23 cellular contexts compared by ENCODE assay signal in genomic region chr1:182611326-182611725, GRCh38. TPM values are rescaled to one million over a fixed set of nuclear protein-coding genes. Genes with fewer than 3 reads are reported as not detected.
DNase-seq lines count a peak whose midpoint lies in the region; ATAC-seq, FAIRE-seq and TF ChIP-seq lines count a peak whose summit lies in the region.
"Had no signal": no experiment of that assay in that cellular context is flagged by ENCODE, and none has a peak within 500 bp of the region (broad histone marks: within the 10 kb centered on the region; RNA-seq: fewer than 3 reads in every experiment).

No MANE protein-coding gene starts in this region.

- H2BK15ac ChIP-seq in H1 (ENCODE audit: low read length), result peak overlapping the region; percentile 83; the same call in 1 of the 2 replicates

- H3K27me3 Mint-ChIP-seq in stimulated activated naive CD8-positive, alpha-beta T cell treated with anti-CD3 and anti-CD28 coated beads, Interleukin-15, amount 100 ng/mL, for 72 hours, result peaks cover 64% of the 10 kb centered on the region

- H3K79me1 ChIP-seq in H1 (ENCODE audit: low read depth, low read length), result no peaks in the 10 kb centered on the region

- H3K4me3 Mint-ChIP-seq in stimulated activated naive CD8-positive, alpha-beta T cell treated with anti-CD3 and anti-CD28 coated beads, Interleukin-15, amount 100 ng/mL, for 72 hours, result peak overlapping the region in 1 of 2 donors; percentile 68
- H3K4me3 Mint-ChIP-seq: activated naive CD8-positive, alpha-beta T cell treated with anti-CD3 and anti-CD28 coated beads, Interleukin-2, amount 10 ng/mL, durations not matched to agents 7 days and 5 days; HFFc6; T-helper 2 cell treated with Interferon-gamma antibody and Interleukin-4, amounts not matched to agents 5 μg/mL and 100 μg/mL, for 36 hours had no signal

- no peak for TF ChIP-seq RAD21 in H1 (IDR thresholded peaks at IDR 0.05 in 1 of 2, conservative IDR thresholded peaks at IDR 0.05 in 1 of 2; ENCODE audit: low read depth in 2 of 2, low read length in 2 of 2)

- intact Hi-C loops in esophagus muscularis mucosa (cut with DNase I), result no loop called here

- H2BK12ac ChIP-seq in H1 (ENCODE audit: low read depth, low read length), result peak overlapping the region; percentile 83

- no peak for TF ChIP-seq CTCF in H1 (IDR thresholded peaks at IDR 0.05; ENCODE audit: control extremely low read depth in 1 of 3, insufficient read depth in 1 of 3, low read depth in 1 of 3, low read length in 3 of 3)
- TF ChIP-seq CTCF in esophagus muscularis mucosa (IDR thresholded peaks at IDR 0.05), result no peak

- H2AFZ ChIP-seq in H1 (ENCODE audit: low read length), result no peak overlapping the region

- no peak overlapping the region for H3K9ac ChIP-seq in H1 (replicated peaks in 1 of 4; ENCODE audit: extremely low read depth in 1 of 4, low read depth in 3 of 4, low read length in 3 of 4)

- H2BK20ac ChIP-seq in H1 (ENCODE audit: low read length), result peak overlapping the region; percentile 62; the same call in 1 of the 2 replicates

- no peak for ATAC-seq in stimulated activated naive CD8-positive, alpha-beta T cell treated with anti-CD3 and anti-CD28 coated beads, Interleukin-15, Interleukin-2, amounts not matched to agents 100 U/mL and 50 U/mL, for 24 hours
- ATAC-seq in stimulated activated naive CD8-positive, alpha-beta T cell treated with anti-CD3 and anti-CD28 coated beads, Interleukin-15, amount 100 ng/mL, for 72 hours, result no peak
- ATAC-seq: SK-N-SH treated with all-trans-retinoic acid at 6 μM for 48 hours had no signal

- H3K4me1 ChIP-seq in H1 (replicated peaks in 1 of 4; ENCODE audit: control insufficient read depth in 3 of 4, insufficient read depth in 4 of 4, low read length in 3 of 4) (peaks cover 17 to 34% (median 21%) of the 10 kb centered on the region in 4 experiments), esophagus muscularis mucosa (peaks cover 18 to 28% (median 23%) of the 10 kb centered on the region in 4 donors)

- CTCF ChIA-PET in H1 (lab: Charles Lee; ENCODE audit: partially characterized antibody), result interaction anchor here (0.7 to 37.1 kb wide), 10 partner anchors 12 to 531 kb away, joined by 3 to 1131 read pairs (median 4); partner anchors contain the start of gene NPL

- H3K27me3 ChIP-seq in H1 (replicated peaks in 1 of 4; ENCODE audit: control insufficient read depth in 3 of 4, extremely low read depth in 1 of 4, insufficient read depth in 3 of 4, low read length in 3 of 4) (peaks cover 0 to 24% (median 13%) of the 10 kb centered on the region in 4 experiments; a peak in 6 of 7 replicates), esophagus muscularis mucosa (no peaks in the 10 kb centered on the region)
- H3K27me3 ChIP-seq: upper lobe of left lung had no signal

- TF ChIP-seq POLR2A in H1 (IDR thresholded peaks at IDR 0.05; ENCODE audit: control extremely low read depth in 1 of 2, low read depth in 2 of 2, low read length in 2 of 2) (no peak), esophagus muscularis mucosa (IDR thresholded peaks at IDR 0.05; ENCODE audit: low read depth) (no peak)

- peak; percentile 65 for DNase-seq in DMS153 (lab: John Stamatoyannopoulos, UW)
- no peak for DNase-seq in DMS153 treated with DMSO at 0.1 percent for 48 hours (lab: John Stamatoyannopoulos, UW; ENCODE audit: unreplicated experiment)
- peak; percentile 12 for DNase-seq in stimulated activated naive CD8-positive, alpha-beta T cell treated with anti-CD3 and anti-CD28 coated beads, Interleukin-15, Interleukin-2, amounts not matched to agents 100 U/mL and 50 U/mL, for 24 hours
- no peak for DNase-seq in stimulated activated naive CD8-positive, alpha-beta T cell treated with anti-CD3 and anti-CD28 coated beads, Interleukin-15, amount 100 ng/mL, for 72 hours
- no peak for DNase-seq in H1 (ENCODE audit: low read depth in 1 of 2, low spot score in 2 of 2)
- no peak for DNase-seq in middle frontal gyrus (ENCODE audit: extremely low spot score, low spot score)
- no peak for DNase-seq in esophagus muscularis mucosa (ENCODE audit: extremely low spot score)
- DNase-seq in AG20443 (ENCODE audit: low spot score), result no peak
- DNase-seq: activated CD4-positive, alpha-beta T cell treated with anti-CD3 and anti-CD28 coated beads, Interleukin-2, amount 50 U/mL, for 1 hour; activated naive CD8-positive, alpha-beta T cell treated with anti-CD3 and anti-CD28 coated beads, Interleukin-2, amount 10 ng/mL, durations not matched to agents 7 days and 5 days; AML-193; cerebellar nuclear complex; dorsolateral prefrontal cortex; HFFc6; kidney glomerular epithelial cell; NCI-H2029 treated with DMSO at 0.1 percent for 48 hours had no signal

- H3K56ac ChIP-seq in H1 (replicated peaks; ENCODE audit: insufficient read length, low read depth, low read length), result no peak overlapping the region

- H3K18ac ChIP-seq in H1 (ENCODE audit: extremely low read depth, low read length), result peak overlapping the region; percentile 51; the same call in 1 of the 2 replicates

- H3K4me3 ChIP-seq in H1 (ENCODE audit: extremely low read depth in 1 of 4, insufficient read depth in 2 of 4, low read depth in 3 of 4, low read length in 4 of 4) (no peak overlapping the region), esophagus muscularis mucosa (no peak overlapping the region)
- H3K4me3 ChIP-seq: dorsolateral prefrontal cortex, lung, prostate gland, upper lobe of left lung had no signal

- peak overlapping the region; percentile 36; the same call in 1 of the 2 replicates for H2BK5ac ChIP-seq in H1 (ENCODE audit: low read depth, low read length)

- no peaks in the 10 kb centered on the region for H4K20me1 ChIP-seq in H1 (replicated peaks in 1 of 2; ENCODE audit: control insufficient read depth in 1 of 2, insufficient read depth in 2 of 2, low read length in 2 of 2)

- no peaks in the 10 kb centered on the region; a peak in 1 of 8 replicates for H3K36me3 ChIP-seq in H1 (ENCODE audit: control insufficient read depth in 2 of 4, insufficient read depth in 4 of 4, low read length in 3 of 4)
- H3K36me3 ChIP-seq in esophagus muscularis mucosa, result no peaks in the 10 kb centered on the region
- H3K36me3 ChIP-seq: prostate gland, upper lobe of left lung had no signal

- no peaks in the 10 kb centered on the region for H3K9me3 ChIP-seq in H1 (ENCODE audit: insufficient read depth in 2 of 2, low read depth in 1 of 2, low read length in 1 of 2)
- H3K9me3 ChIP-seq in esophagus muscularis mucosa, result no peaks in the 10 kb centered on the region
- H3K9me3 ChIP-seq: prostate gland, upper lobe of left lung had no signal

- H3K23me2 ChIP-seq in H1 (ENCODE audit: low read depth, low read length), result peaks cover 11% of the 10 kb centered on the region

- 78% methylated on average over 1 of the region's 1 CpG; no CpG with 5 or more reads in 1 of the 2 experiments for WGBS in H1 (ENCODE audit: extremely low coverage in 1 of 2, insufficient coverage in 1 of 2, insufficient read length in 1 of 2, insufficient replicate concordance in 2 of 2, low coverage in 1 of 2, low lambda C conversion rate in 2 of 2, missing lambda C conversion rate in 1 of 2), 2 experiments
- WGBS in esophagus muscularis mucosa, result 90% methylated on average over 1 of the region's 1 CpG

- peak overlapping the region in 1 of 2 donors; percentile 63 for H3K27ac Mint-ChIP-seq in stimulated activated naive CD8-positive, alpha-beta T cell treated with anti-CD3 and anti-CD28 coated beads, Interleukin-15, amount 100 ng/mL, for 72 hours
- H3K27ac Mint-ChIP-seq: activated naive CD8-positive, alpha-beta T cell treated with anti-CD3 and anti-CD28 coated beads, Interleukin-2, amount 10 ng/mL, durations not matched to agents 7 days and 5 days; HFFc6; T-helper 2 cell treated with Interferon-gamma antibody and Interleukin-4, amounts not matched to agents 5 μg/mL and 100 μg/mL, for 36 hours had no signal

- H3K4me1 Mint-ChIP-seq in stimulated activated naive CD8-positive, alpha-beta T cell treated with anti-CD3 and anti-CD28 coated beads, Interleukin-15, amount 100 ng/mL, for 72 hours, result peaks cover 94% of the 10 kb centered on the region

- H2BK120ac ChIP-seq in H1 (replicated peaks; ENCODE audit: low read depth, low read length), result peak overlapping the region; percentile 26

- H2AK5ac ChIP-seq in H1 (ENCODE audit: low read depth, low read length), result no peak overlapping the region

- no peaks in the 10 kb centered on the region for H3K9me3 Mint-ChIP-seq in stimulated activated naive CD8-positive, alpha-beta T cell treated with anti-CD3 and anti-CD28 coated beads, Interleukin-15, amount 100 ng/mL, for 72 hours
- H3K9me3 Mint-ChIP-seq: activated naive CD8-positive, alpha-beta T cell treated with anti-CD3 and anti-CD28 coated beads, Interleukin-2, amount 10 ng/mL, durations not matched to agents 7 days and 5 days; HFFc6; T-helper 2 cell treated with Interferon-gamma antibody and Interleukin-4, amounts not matched to agents 5 μg/mL and 100 μg/mL, for 36 hours had no signal

- no peak overlapping the region for H3K4ac ChIP-seq in H1 (replicated peaks; ENCODE audit: insufficient read length, low read depth, low read length)

- H4K5ac ChIP-seq in H1 (ENCODE audit: insufficient read length, low read depth, low read length), result no peak overlapping the region

- TF ChIP-seq EP300 in H1 (IDR thresholded peaks at IDR 0.05; ENCODE audit: borderline replicate concordance in 1 of 2, low read depth in 2 of 2, low read length in 2 of 2), result no peak
- TF ChIP-seq EP300 in esophagus muscularis mucosa (IDR thresholded peaks at IDR 0.05), result no peak

- peak overlapping the region; percentile 72 for H4K91ac ChIP-seq in H1 (replicated peaks; ENCODE audit: insufficient read length, low read length)

- peak overlapping the region; percentile 11 to 19; a peak in 1 of 4 replicates for H3K4me2 ChIP-seq in H1 (ENCODE audit: insufficient read depth in 1 of 2, low read depth in 2 of 2, low read length in 2 of 2)

- H4K8ac ChIP-seq in H1 (ENCODE audit: extremely low read depth, insufficient read depth, low read length), result no peak overlapping the region

- no peak for FAIRE-seq in H1 (lab: Jason Lieb, UNC)

- H3K23ac ChIP-seq in H1 (ENCODE audit: insufficient read length), result no peak overlapping the region

- H3K14ac ChIP-seq in H1 (ENCODE audit: insufficient read length), result no peak overlapping the region

- POLR2A ChIA-PET in H1 (lab: Charles Lee; ENCODE audit: partially characterized antibody), result interaction anchor here (0.6 to 11.9 kb wide), 6 partner anchors 9 to 201 kb away, joined by 3 to 231 read pairs (median 4); partner anchors contain the start of gene RGS16

- no peaks in the 10 kb centered on the region for H3K79me2 ChIP-seq in H1 (ENCODE audit: control insufficient read depth in 1 of 2, insufficient read depth in 2 of 2, low read length in 2 of 2)

- H3K27ac ChIP-seq in H1 (ENCODE audit: low read depth, low read length), result no peak overlapping the region
- no peak overlapping the region for H3K27ac ChIP-seq in esophagus muscularis mucosa (replicated peaks in 1 of 4)
- H3K27ac ChIP-seq: 22Rv1, dorsolateral prefrontal cortex, prostate gland, upper lobe of left lung, VCaP had no signal

RNA-seq across cellular contexts. Expression of gene RGS16, which starts 7.1 kb away (rescaled TPM):
- total RNA-seq in H1 (2021; fragmentation: NEBNext Ultra II Directional; extraction: Animal tissue kit (Norgen Biotek cat#: 25700)), result 8.1 and 9.8 TPM in 2 replicates
- polyA plus RNA-seq in H1 (2011; rRNA removed), result 5.7 and 7.7 TPM in 2 replicates
- 8.6 TPM for polyA plus RNA-seq in H1 (2011; cell fraction: cytosol; rRNA removed)
- polyA plus RNA-seq in H1 (2011; cell fraction: nucleus; rRNA removed), result 9.3 TPM
- polyA plus RNA-seq in H1 (2012, experiment 1 of 2), result 7.5 to 8.3 TPM (median 8.1 TPM) in 4 replicates
- polyA plus RNA-seq in H1 (2012, experiment 2 of 2), result 8.6 TPM
- 5.7 TPM for polyA plus RNA-seq in H1 (2013, experiment 1 of 2)
- 5.4 TPM for polyA plus RNA-seq in H1 (2013, experiment 2 of 2)
- polyA minus RNA-seq in H1 (2011; rRNA and poly(A)+ RNA removed), result 4.1 and 5.1 TPM in 2 replicates
- 5.7 TPM for polyA minus RNA-seq in H1 (2011; cell fraction: cytosol; rRNA and poly(A)+ RNA removed)
- 6.7 TPM for polyA minus RNA-seq in H1 (2011; cell fraction: nucleus; rRNA and poly(A)+ RNA removed)
- total RNA-seq in esophagus muscularis mucosa, result 10 to 100 TPM in 1 of 4 donors, 1 to 10 TPM in 2, under 1 TPM in 1; 0.83 to 19.7 (median 2.2) TPM

RNA-seq across cellular contexts. Expression of gene RNASEL, which starts 22.3 kb away (rescaled TPM):
- 0.57 and 0.78 TPM in 2 replicates for total RNA-seq in H1 (2021; fragmentation: NEBNext Ultra II Directional; extraction: Animal tissue kit (Norgen Biotek cat#: 25700))
- polyA plus RNA-seq in H1 (2011; rRNA removed), result 0.27 and 0.39 TPM in 2 replicates
- polyA plus RNA-seq in H1 (2011; cell fraction: cytosol; rRNA removed), result 0.56 TPM
- 0.43 TPM for polyA plus RNA-seq in H1 (2011; cell fraction: nucleus; rRNA removed)
- 0.42 to 0.69 TPM (median 0.55 TPM) in 4 replicates for polyA plus RNA-seq in H1 (2012, experiment 1 of 2)
- 0.08 TPM for polyA plus RNA-seq in H1 (2012, experiment 2 of 2)
- polyA plus RNA-seq in H1 (2013, experiment 1 of 2), result 0.28 TPM
- polyA plus RNA-seq in H1 (2013, experiment 2 of 2), result 0.29 TPM
- 0.63 and 0.73 TPM in 2 replicates for polyA minus RNA-seq in H1 (2011; rRNA and poly(A)+ RNA removed)
- 0.51 TPM for polyA minus RNA-seq in H1 (2011; cell fraction: cytosol; rRNA and poly(A)+ RNA removed)
- 0.60 TPM for polyA minus RNA-seq in H1 (2011; cell fraction: nucleus; rRNA and poly(A)+ RNA removed)
- total RNA-seq in esophagus muscularis mucosa, result 10 to 100 TPM in 1 of 4 donors, 1 to 10 TPM in 3; 6.0 to 10.8 (median 9.0) TPM

Comparison
In these comparisons a context has a peak if more than half of its experiments do, and no peak if none do; other contexts are left out.
1. DNase-seq: peak in DMS153 (single experiment) and stimulated activated naive CD8-positive, alpha-beta T cell treated with anti-CD3 and anti-CD28 coated beads, Interleukin-15, Interleukin-2, amounts not matched to agents 100 U/mL and 50 U/mL, for 24 hours (single experiment); none in DMS153 treated with DMSO at 0.1 percent for 48 hours (single experiment), stimulated activated naive CD8-positive, alpha-beta T cell treated with anti-CD3 and anti-CD28 coated beads, Interleukin-15, amount 100 ng/mL, for 72 hours (0 of 2), H1 (0 of 2), middle frontal gyrus (single experiment), esophagus muscularis mucosa (single experiment) and AG20443 (single experiment).